Comparison of ENCODE assay signal across 22 cellular contexts in the genomic region with DNA sequence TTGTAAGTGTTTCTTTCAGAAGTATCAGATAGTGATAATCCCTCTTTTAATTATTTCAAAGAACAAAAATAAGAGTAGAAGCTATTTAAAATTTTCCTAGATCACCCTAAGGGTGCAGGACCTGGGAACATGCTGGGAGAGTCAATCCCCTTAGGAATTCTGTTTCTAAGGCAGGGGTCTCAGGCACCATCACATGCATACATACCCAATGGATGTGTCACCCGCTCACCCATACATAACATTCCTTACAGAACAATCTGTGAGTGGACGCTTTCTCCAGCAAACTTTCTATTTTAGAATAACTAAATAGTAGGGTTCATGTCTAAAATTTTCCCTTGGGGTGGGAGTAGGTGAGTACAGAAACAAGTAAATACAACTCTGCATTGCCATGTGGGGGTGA. TPM values are rescaled to one million over a fixed set of nuclear protein-coding genes. Genes with fewer than 3 reads are reported as not detected.
DNase-seq lines count a peak whose midpoint lies in the region; ATAC-seq and TF ChIP-seq lines count a peak whose summit lies in the region.
"Had no signal": no experiment of that assay in that cellular context is flagged by ENCODE, and none has a peak within 500 bp of the region (broad histone marks: within the 10 kb centered on the region; RNA-seq: fewer than 3 reads in every experiment).

No MANE protein-coding gene starts in this region.

- H3K36me3 Mint-ChIP-seq in activated CD4-positive, alpha-beta T cell treated with anti-CD3 and anti-CD28 coated beads, Interleukin-2, amount 10 ng/mL, durations not matched to agents 24 days and 14 days (ENCODE audit: low read depth): no peaks in the 10 kb centered on the region
- H3K36me3 Mint-ChIP-seq: CD8-positive, alpha-beta T cell had no signal

- H3K36me3 ChIP-seq in brain microvascular endothelial cell (replicated peaks): no peaks in the 10 kb centered on the region
- H3K36me3 ChIP-seq: BLaER1 had no signal

- ATAC-seq in GM19395 (IDR thresholded peaks at IDR 0.05; ENCODE audit: unreplicated experiment) (no peak), omental fat pad (ENCODE audit: low FRiP score) (no peak)
- ATAC-seq: CD8-positive, alpha-beta T cell; GM12878 had no signal

- TF ChIP-seq CTCF in brain microvascular endothelial cell (IDR thresholded peaks at IDR 0.05; ENCODE audit: low read depth, low read length, missing control alignments) (no peak), GM13976 (IDR thresholded peaks at IDR 0.05; ENCODE audit: borderline replicate concordance, control extremely low read depth, extremely low read depth, insufficient read depth, missing control alignments) (no peak), omental fat pad (IDR thresholded peaks at IDR 0.05) (no peak)

- no peak overlapping the region for H3K27ac ChIP-seq in brain microvascular endothelial cell
- H3K27ac ChIP-seq: BLaER1 had no signal

- intact Hi-C loops in activated CD4-positive, alpha-beta T cell treated with anti-CD3 and anti-CD28 coated beads, Interleukin-2, amount 10 ng/mL, durations not matched to agents 24 days and 14 days (cut with micrococcal nuclease): no loop called here

- H3K4me1 Mint-ChIP-seq in activated CD4-positive, alpha-beta T cell treated with anti-CD3 and anti-CD28 coated beads, Interleukin-2, amount 10 ng/mL, durations not matched to agents 24 days and 14 days: no peaks in the 10 kb centered on the region

- H3K27me3 Mint-ChIP-seq in activated CD4-positive, alpha-beta T cell treated with anti-CD3 and anti-CD28 coated beads, Interleukin-2, amount 10 ng/mL, durations not matched to agents 24 days and 14 days: no peaks in the 10 kb centered on the region

- H3K9me3 Mint-ChIP-seq in activated CD4-positive, alpha-beta T cell treated with anti-CD3 and anti-CD28 coated beads, Interleukin-2, amount 10 ng/mL, durations not matched to agents 24 days and 14 days: no peaks in the 10 kb centered on the region
- H3K9me3 Mint-ChIP-seq: CD8-positive, alpha-beta T cell had no signal

- H3K27me3 ChIP-seq in brain microvascular endothelial cell (replicated peaks): no peaks in the 10 kb centered on the region
- H3K27me3 ChIP-seq: BLaER1 had no signal

- no peak overlapping the region for H3K4me3 ChIP-seq in brain microvascular endothelial cell (ENCODE audit: low read depth, low read length)
- H3K4me3 ChIP-seq: BLaER1, GM12878 had no signal

- in situ Hi-C loops in brain microvascular endothelial cell (cut with HindIII; ENCODE audit: low pct_ligation_motif_present, low sequenced_read_pairs): no loop called here
- in situ Hi-C loops in GM13976 (cut with MboI; ENCODE audit: low sequenced_read_pairs, unreplicated experiment): no loop called here

- no peak overlapping the region for H3K27ac Mint-ChIP-seq in activated CD4-positive, alpha-beta T cell treated with anti-CD3 and anti-CD28 coated beads, Interleukin-2, amount 10 ng/mL, durations not matched to agents 24 days and 14 days
- H3K27ac Mint-ChIP-seq: CD8-positive, alpha-beta T cell had no signal

- H3K4me3 Mint-ChIP-seq in activated CD4-positive, alpha-beta T cell treated with anti-CD3 and anti-CD28 coated beads, Interleukin-2, amount 10 ng/mL, durations not matched to agents 24 days and 14 days: no peak overlapping the region
- H3K4me3 Mint-ChIP-seq: CD8-positive, alpha-beta T cell had no signal

- peak; percentile 14 for DNase-seq in activated CD4-positive, alpha-beta T cell treated with anti-CD3 and anti-CD28 coated beads, Interleukin-2, amount 10 ng/mL, durations not matched to agents 24 days and 14 days
- no peak for DNase-seq in activated CD4-positive, alpha-beta T cell treated with anti-CD3 and anti-CD28 coated beads, Interleukin-2, amount 50 U/mL, for 4 hours
- DNase-seq in brain microvascular endothelial cell (peak; percentile 42), islet precursor cell (peak; percentile 72), GM13976 (ENCODE audit: low spot score) (no peak), omental fat pad (ENCODE audit: low spot score) (no peak)
- no peak for DNase-seq in stimulated activated CD4-positive, alpha-beta T cell treated with anti-CD3 and anti-CD28 coated beads, Interleukin-4, amount 100 ng/mL, for 24 hours
- DNase-seq: 8988T; CD8-positive, alpha-beta T cell; GDM1; HCEC 1CT; MV-4-11; NCI-H1417; NCI-H2029; NCI-H2171 treated with DMSO at 0.1 percent for 48 hours; NCI-H446 treated with DMSO at 0.1 percent for 48 hours; NK-92 treated with Interleukin-12 subunit alpha and Interleukin-12 subunit beta, amount 100 ng/mL, for 24 hours; SHP77 had no signal

RNA-seq across cellular contexts. Expression of a gene that starts 8.4 kb away (rescaled TPM):
- total RNA-seq in activated CD4-positive, alpha-beta T cell treated with anti-CD3 and anti-CD28 coated beads, Interleukin-2, amount 10 ng/mL, durations not matched to agents 24 days and 14 days: not detected in 2 replicates
- 10 to 100 TPM; 13.1 to 28.7 (median 22.4) TPM for total RNA-seq in omental fat pad
- total RNA-seq: OCI-LY7 had no signal

Comparison
In these comparisons a context has a peak if more than half of its experiments do, and no peak if none do; other contexts are left out.
1. DNase-seq: peak in activated CD4-positive, alpha-beta T cell treated with anti-CD3 and anti-CD28 coated beads, Interleukin-2, amount 10 ng/mL, durations not matched to agents 24 days and 14 days (single experiment), brain microvascular endothelial cell (single experiment) and islet precursor cell (single experiment); none in activated CD4-positive, alpha-beta T cell treated with anti-CD3 and anti-CD28 coated beads, Interleukin-2, amount 50 U/mL, for 4 hours (0 of 2), GM13976 (single experiment), stimulated activated CD4-positive, alpha-beta T cell treated with anti-CD3 and anti-CD28 coated beads, Interleukin-4, amount 100 ng/mL, for 24 hours (single experiment) and omental fat pad (single experiment).
2. RNA of a gene that starts 8.4 kb away (total RNA-seq): 13.1 to 28.7 TPM in omental fat pad; not detected in activated CD4-positive, alpha-beta T cell treated with anti-CD3 and anti-CD28 coated beads, Interleukin-2, amount 10 ng/mL, durations not matched to agents 24 days and 14 days; every median in the first group is over 10 times any median in the second.